Comparison of ENCODE assay signal across 17 cellular contexts in the genomic region with DNA sequence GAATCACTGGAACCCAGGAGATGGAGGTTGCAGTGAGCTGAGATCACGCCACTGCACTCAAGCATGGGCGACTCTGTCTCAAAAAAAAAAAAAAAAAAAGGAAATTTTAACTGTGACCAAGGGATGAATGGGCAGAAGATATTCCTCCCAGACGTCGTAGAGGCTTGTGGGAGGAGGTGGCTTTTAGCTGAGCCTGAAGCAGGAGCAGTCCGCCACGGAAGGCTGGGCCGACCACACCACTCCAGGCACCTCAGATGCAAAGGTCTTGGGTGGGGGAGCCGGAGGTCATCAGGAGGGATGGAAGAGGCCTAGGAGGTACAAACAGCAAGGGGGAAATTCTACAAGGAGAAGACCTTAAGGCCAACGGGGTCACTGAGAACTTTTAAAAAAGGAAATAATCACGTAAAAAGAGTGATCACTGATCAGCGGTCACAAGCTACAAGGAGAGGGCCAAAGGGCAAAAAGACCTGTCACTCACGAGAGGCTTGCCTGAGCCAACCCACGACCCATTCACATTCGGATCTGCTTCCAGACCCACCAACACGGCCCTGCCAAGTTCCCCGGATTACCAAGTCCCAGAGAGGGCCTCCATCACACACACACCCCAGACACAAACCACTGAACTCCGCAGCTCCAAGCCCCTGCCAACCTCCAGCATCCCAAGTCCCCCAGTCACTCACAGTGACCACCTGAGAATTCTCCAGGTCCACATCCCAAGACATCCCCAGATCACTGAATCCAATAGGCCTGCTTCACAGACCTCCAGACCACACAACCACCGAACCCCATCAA.
"Had no signal": no experiment of that assay in that cellular context is flagged by ENCODE, and none has a peak within 500 bp of the region (broad histone marks: within the 10 kb centered on the region; RNA-seq: fewer than 3 reads in every experiment).

No MANE protein-coding gene starts in this region.

- ATAC-seq: activated CD4-positive, CD25-positive, alpha-beta regulatory T cell treated with anti-CD3 and anti-CD28 coated beads, Interleukin-2, amount 50 U/mL, for 24 hours; activated CD8-positive, alpha-beta T cell treated with anti-CD3 and anti-CD28 coated beads for 36 hours had no signal

- H3K4me3 ChIP-seq: Peyer's patch had no signal

- H3K27me3 Mint-ChIP-seq: activated CD8-positive, alpha-beta T cell treated with anti-CD3 and anti-CD28 coated beads for 36 hours; activated naive CD4-positive, alpha-beta T cell treated with anti-CD3 and anti-CD28 coated beads, Interleukin-2, amount 50 U/mL, for 24 hours; IgD-negative memory B cell had no signal

- H3K27me3 ChIP-seq: Peyer's patch had no signal

- H3K27ac Mint-ChIP-seq: activated CD8-positive, alpha-beta T cell treated with anti-CD3 and anti-CD28 coated beads for 36 hours; activated naive CD4-positive, alpha-beta T cell treated with anti-CD3 and anti-CD28 coated beads, Interleukin-2, amount 50 U/mL, for 24 hours; IgD-negative memory B cell had no signal

- DNase-seq: activated CD4-positive, alpha-beta T cell treated with anti-CD3 and anti-CD28 coated beads for 4 hours; activated CD8-positive, alpha-beta memory T cell treated with anti-CD3 and anti-CD28 coated beads, Interleukin-2, amount 50 U/mL, for 48 hours; activated CD8-positive, alpha-beta T cell treated with anti-CD3 and anti-CD28 coated beads for 36 hours; activated T-cell treated with anti-CD3 and anti-CD28 coated beads, Interleukin-2, amount 50 U/mL, for 1 hour; amygdala; KG1; NCI-H1048; NCI-H146; NCI-H187 treated with DMSO at 0.1 percent for 48 hours; NCI-H2081 treated with DMSO at 0.1 percent for 48 hours; NCI-H446; NCI-H524; SHP77 treated with DMSO at 0.1 percent for 48 hours had no signal

- H3K9me3 Mint-ChIP-seq: activated naive CD4-positive, alpha-beta T cell treated with anti-CD3 and anti-CD28 coated beads, Interleukin-2, amount 50 U/mL, for 24 hours had no signal

- H3K4me3 Mint-ChIP-seq: activated CD8-positive, alpha-beta T cell treated with anti-CD3 and anti-CD28 coated beads for 36 hours; activated naive CD4-positive, alpha-beta T cell treated with anti-CD3 and anti-CD28 coated beads, Interleukin-2, amount 50 U/mL, for 24 hours had no signal
